12 cellular contexts compared by ENCODE assay signal in the genomic region with DNA sequence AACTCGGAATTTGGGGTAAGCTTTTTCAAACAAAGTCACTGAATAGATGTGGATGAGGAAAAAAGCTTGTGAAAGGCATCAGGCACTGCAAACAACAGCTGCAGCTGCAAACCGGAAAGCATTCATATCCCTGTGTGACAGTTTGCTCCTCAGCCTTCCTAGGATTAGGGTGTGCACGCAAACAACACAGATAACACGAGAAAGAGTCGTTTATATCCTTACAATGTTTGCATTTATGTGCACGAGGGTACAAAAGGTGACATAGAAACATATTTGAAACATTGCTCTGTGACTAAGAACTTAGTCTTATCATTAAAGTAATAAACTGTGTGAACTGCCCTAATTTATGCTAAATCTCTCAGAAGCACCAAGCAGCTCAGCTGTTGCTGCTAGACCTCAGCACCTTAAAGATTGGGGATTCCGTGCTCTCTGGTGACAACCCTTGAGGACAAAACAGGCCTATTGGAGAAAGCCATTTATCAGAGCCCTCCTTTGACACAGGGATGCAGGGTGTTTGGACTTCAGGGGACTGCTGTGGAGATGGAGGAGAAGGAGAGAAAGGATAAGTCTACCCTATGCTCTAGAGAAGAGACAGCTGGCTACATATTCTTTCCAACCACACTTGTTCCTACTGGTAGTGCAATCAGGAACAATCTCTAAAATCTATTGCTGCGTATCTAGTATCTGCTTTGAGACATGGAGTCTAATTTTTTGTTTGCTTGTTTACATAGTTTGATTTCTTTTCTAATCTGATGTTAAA.
DNase-seq lines count a peak whose midpoint lies in the region; ATAC-seq and TF ChIP-seq lines count a peak whose summit lies in the region.
"Had no signal": no experiment of that assay in that cellular context is flagged by ENCODE, and none has a peak within 500 bp of the region (broad histone marks: within the 10 kb centered on the region; RNA-seq: fewer than 3 reads in every experiment).

No MANE protein-coding gene starts in this region.

- H3K36me3 Mint-ChIP-seq in stimulated activated effector memory CD8-positive, alpha-beta T cell treated with anti-CD3 and anti-CD28 coated beads, Interleukin-12 subunit alpha, Interleukin-12 subunit beta, amount 100 ng/mL, for 72 hours = no peaks in the 10 kb centered on the region

- H3K4me3 Mint-ChIP-seq in stimulated activated effector memory CD8-positive, alpha-beta T cell treated with anti-CD3 and anti-CD28 coated beads, Interleukin-12 subunit alpha, Interleukin-12 subunit beta, amount 100 ng/mL, for 72 hours = no peak overlapping the region
- H3K4me3 Mint-ChIP-seq: activated CD4-positive, alpha-beta T cell treated with anti-CD3 and anti-CD28 coated beads for 36 hours had no signal

- H3K27me3 ChIP-seq in right atrium auricular region (no peaks in the 10 kb centered on the region), SJCRH30 (no peaks in the 10 kb centered on the region), right lobe of liver (no peaks in the 10 kb centered on the region), H7 (ENCODE audit: control insufficient read depth, insufficient read depth, low read length) (no peaks in the 10 kb centered on the region)
- H3K27me3 ChIP-seq: Peyer's patch had no signal

- no peak for TF ChIP-seq POLR2A in right lobe of liver (IDR thresholded peaks at IDR 0.05)

- DNase-seq in Right ventricle myocardium superior (no peak), right atrium auricular region (ENCODE audit: low spot score) (no peak), SJCRH30 (peak; percentile 87 to 96), right lobe of liver (no peak), H7 (no peak)
- no peak for DNase-seq in stimulated activated effector memory CD8-positive, alpha-beta T cell treated with anti-CD3 and anti-CD28 coated beads, Interleukin-12 subunit alpha, Interleukin-12 subunit beta, amount 100 ng/mL, for 72 hours (ENCODE audit: low spot score in 2 of 2)
- DNase-seq: activated CD4-positive, alpha-beta T cell treated with anti-CD3 and anti-CD28 coated beads for 36 hours; KG1 had no signal

- peaks cover 6% of the 10 kb centered on the region for H3K9me3 Mint-ChIP-seq in stimulated activated effector memory CD8-positive, alpha-beta T cell treated with anti-CD3 and anti-CD28 coated beads, Interleukin-12 subunit alpha, Interleukin-12 subunit beta, amount 100 ng/mL, for 72 hours

- 29% methylated on average over 8 of the region's 8 CpGs for WGBS in right lobe of liver (ENCODE audit: insufficient coverage, low coverage, low lambda C conversion rate, missing lambda C conversion rate)

- H3K4me1 ChIP-seq in right atrium auricular region = peaks cover 0 to 12% of the 10 kb centered on the region in 2 donors
- H3K4me1 ChIP-seq in SJCRH30 = peaks cover 23% of the 10 kb centered on the region
- H3K4me1 ChIP-seq in right lobe of liver = no peaks in the 10 kb centered on the region

- H3K4me3 ChIP-seq in right atrium auricular region = no peak overlapping the region
- H3K4me3 ChIP-seq in SJCRH30 = peak overlapping the region; percentile 48
- H3K4me3 ChIP-seq in right lobe of liver = no peak overlapping the region
- H3K4me3 ChIP-seq in H7 (ENCODE audit: insufficient read depth, low read depth, low read length) = no peak overlapping the region
- H3K4me3 ChIP-seq: Peyer's patch had no signal

- H3K27ac Mint-ChIP-seq in stimulated activated effector memory CD8-positive, alpha-beta T cell treated with anti-CD3 and anti-CD28 coated beads, Interleukin-12 subunit alpha, Interleukin-12 subunit beta, amount 100 ng/mL, for 72 hours = no peak overlapping the region
- H3K27ac Mint-ChIP-seq: activated CD4-positive, alpha-beta T cell treated with anti-CD3 and anti-CD28 coated beads for 36 hours; activated naive CD4-positive, alpha-beta T cell treated with anti-CD3 and anti-CD28 coated beads, Interleukin-2, amount 50 U/mL, for 72 hours had no signal

- no peaks in the 10 kb centered on the region for H3K36me3 ChIP-seq in right atrium auricular region
- H3K36me3 ChIP-seq in SJCRH30 = no peaks in the 10 kb centered on the region
- no peaks in the 10 kb centered on the region for H3K36me3 ChIP-seq in right lobe of liver
- no peaks in the 10 kb centered on the region for H3K36me3 ChIP-seq in H7 (replicated peaks; ENCODE audit: control insufficient read depth, insufficient read depth, low read length)
- H3K36me3 ChIP-seq: Peyer's patch had no signal

- intact Hi-C loops in Right ventricle myocardium superior (cut with DNase I) (no loop called here), right lobe of liver (cut with DNase I) (no loop called here)

- ATAC-seq in Right ventricle myocardium superior (ENCODE audit: poor library complexity) (peak; percentile 53), right lobe of liver (peak; percentile 37 to 70 (median 49)), HG03378 (IDR thresholded peaks at IDR 0.05; ENCODE audit: unreplicated experiment) (no peak), GM18907 (IDR thresholded peaks at IDR 0.05; ENCODE audit: unreplicated experiment) (no peak)
- no peak for ATAC-seq in stimulated activated effector memory CD8-positive, alpha-beta T cell treated with anti-CD3 and anti-CD28 coated beads, Interleukin-12 subunit alpha, Interleukin-12 subunit beta, amount 100 ng/mL, for 72 hours
- ATAC-seq: activated CD4-positive, alpha-beta T cell treated with anti-CD3 and anti-CD28 coated beads for 36 hours; activated naive CD4-positive, alpha-beta T cell treated with anti-CD3 and anti-CD28 coated beads, Interleukin-2, amount 50 U/mL, for 72 hours had no signal

- no peaks in the 10 kb centered on the region for H3K4me1 Mint-ChIP-seq in stimulated activated effector memory CD8-positive, alpha-beta T cell treated with anti-CD3 and anti-CD28 coated beads, Interleukin-12 subunit alpha, Interleukin-12 subunit beta, amount 100 ng/mL, for 72 hours

- no peaks in the 10 kb centered on the region for H3K9me3 ChIP-seq in right atrium auricular region
- no peaks in the 10 kb centered on the region for H3K9me3 ChIP-seq in SJCRH30 (replicated peaks)
- no peaks in the 10 kb centered on the region for H3K9me3 ChIP-seq in right lobe of liver
- H3K9me3 ChIP-seq: Peyer's patch had no signal

- TF ChIP-seq CTCF in right atrium auricular region (IDR thresholded peaks at IDR 0.05) = no peak
- no peak for TF ChIP-seq CTCF in right lobe of liver (IDR thresholded peaks at IDR 0.05)

- H3K27ac ChIP-seq in right atrium auricular region (no peak overlapping the region), SJCRH30 (peak overlapping the region; percentile 75), right lobe of liver (no peak overlapping the region)

Comparison
In these comparisons a context has a peak if more than half of its experiments do, and no peak if none do; other contexts are left out.
1. ATAC-seq: peak in Right ventricle myocardium superior (single experiment) and right lobe of liver (4 of 4); none in HG03378 (single experiment), GM18907 (single experiment) and stimulated activated effector memory CD8-positive, alpha-beta T cell treated with anti-CD3 and anti-CD28 coated beads, Interleukin-12 subunit alpha, Interleukin-12 subunit beta, amount 100 ng/mL, for 72 hours (single experiment).
2. DNase-seq: peak in SJCRH30 (2 of 2); none in Right ventricle myocardium superior (single experiment), right atrium auricular region (single experiment), right lobe of liver (0 of 3), stimulated activated effector memory CD8-positive, alpha-beta T cell treated with anti-CD3 and anti-CD28 coated beads, Interleukin-12 subunit alpha, Interleukin-12 subunit beta, amount 100 ng/mL, for 72 hours (0 of 2) and H7 (single experiment).